8 cellular contexts compared by ENCODE assay signal in genomic region chr12:95574799-95575452, GRCh38. TPM values are rescaled to one million over a fixed set of nuclear protein-coding genes. Genes with fewer than 3 reads are reported as not detected.
DNase-seq lines count a peak whose midpoint lies in the region; ATAC-seq and TF ChIP-seq lines count a peak whose summit lies in the region.

No MANE protein-coding gene starts in this region.

- H3K4me3 ChIP-seq in ACC112 (ENCODE audit: low read depth, low read length) (no peak overlapping the region), epithelial cell of esophagus (ENCODE audit: low read length) (no peak overlapping the region), ovary (no peak overlapping the region)

- H3K27ac Mint-ChIP-seq in activated CD4-positive, alpha-beta memory T cell treated with anti-CD3 and anti-CD28 coated beads for 36 hours: no peak overlapping the region

- H3K36me3 Mint-ChIP-seq in activated CD4-positive, alpha-beta memory T cell treated with anti-CD3 and anti-CD28 coated beads for 36 hours: no peaks in the 10 kb centered on the region

- intact Hi-C loops in ovary (cut with DNase I): no loop called here
- intact Hi-C loops in activated CD4-positive, alpha-beta memory T cell treated with anti-CD3 and anti-CD28 coated beads for 36 hours (cut with micrococcal nuclease): no loop called here

- no peaks in the 10 kb centered on the region for H3K9me3 Mint-ChIP-seq in activated CD4-positive, alpha-beta memory T cell treated with anti-CD3 and anti-CD28 coated beads for 36 hours

- peaks cover 13% of the 10 kb centered on the region for H3K27me3 Mint-ChIP-seq in activated CD4-positive, alpha-beta memory T cell treated with anti-CD3 and anti-CD28 coated beads for 36 hours

- H2AFZ ChIP-seq in ACC112 (ENCODE audit: low read length, unreplicated experiment): peak overlapping the region; percentile 10

- H3K4me3 Mint-ChIP-seq in activated CD4-positive, alpha-beta memory T cell treated with anti-CD3 and anti-CD28 coated beads for 36 hours: no peak overlapping the region

- DNase-seq in NCI-H748 treated with DMSO at 0.1 percent for 48 hours (lab: John Stamatoyannopoulos, UW) (peak; percentile 40), epithelial cell of esophagus (ENCODE audit: low read depth) (peak; percentile 60), ovary (no peak), omental fat pad (ENCODE audit: low spot score) (no peak)
- DNase-seq in activated CD4-positive, alpha-beta memory T cell treated with anti-CD3 and anti-CD28 coated beads for 36 hours: no peak

- no peaks in the 10 kb centered on the region for H3K9me3 ChIP-seq in ovary

- no peaks in the 10 kb centered on the region for H3K79me2 ChIP-seq in ACC112 (ENCODE audit: control insufficient read depth, insufficient read depth, low read length, unreplicated experiment)

- CTCF ChIA-PET in activated CD4-positive, alpha-beta memory T cell treated with anti-CD3 and anti-CD28 coated beads for 36 hours (lab: Charles Lee): interaction anchor here (1.3 kb wide), 1 partner anchor 19 kb away, joined by 6 read pairs; no protein-coding TSS in a partner anchor

- no peak for TF ChIP-seq EP300 in ovary (IDR thresholded peaks at IDR 0.05)

- TF ChIP-seq POLR2A in ovary (IDR thresholded peaks at IDR 0.05): no peak

- H3K4me1 ChIP-seq in ACC112 (ENCODE audit: control insufficient read depth, insufficient read depth, low read length, unreplicated experiment): no peaks in the 10 kb centered on the region
- H3K4me1 ChIP-seq in ovary (ENCODE audit: insufficient read depth): no peaks in the 10 kb centered on the region

- H3K36me3 ChIP-seq in ACC112 (ENCODE audit: insufficient read depth, low read length) (no peaks in the 10 kb centered on the region), ovary (no peaks in the 10 kb centered on the region)

- ATAC-seq in omental fat pad (ENCODE audit: low FRiP score) (no peak), GM18909 (IDR thresholded peaks at IDR 0.05; ENCODE audit: poor library complexity, unreplicated experiment) (no peak)

- peak; percentile 52 for TF ChIP-seq CTCF in GM12873 (IDR thresholded peaks at IDR 0.05; ENCODE audit: insufficient read depth, low read depth, low read length, missing control alignments)
- peak; percentile 79 for TF ChIP-seq CTCF in epithelial cell of esophagus (IDR thresholded peaks at IDR 0.05; ENCODE audit: insufficient read depth, low read depth, low read length, missing control alignments)
- TF ChIP-seq CTCF in ovary (IDR thresholded peaks at IDR 0.05): peak in 2 of 3 donors; percentile 32 to 49
- no peak for TF ChIP-seq CTCF in omental fat pad (IDR thresholded peaks at IDR 0.05)

- H3K27me3 ChIP-seq in ACC112 (ENCODE audit: insufficient read depth, low read length) (no peaks in the 10 kb centered on the region), ovary (no peaks in the 10 kb centered on the region)

- POLR2A ChIA-PET in activated CD4-positive, alpha-beta memory T cell treated with anti-CD3 and anti-CD28 coated beads for 36 hours (lab: Charles Lee): no interaction called here

- peaks cover 11% of the 10 kb centered on the region for H3K4me1 Mint-ChIP-seq in activated CD4-positive, alpha-beta memory T cell treated with anti-CD3 and anti-CD28 coated beads for 36 hours (ENCODE audit: low read depth)

- H3K27ac ChIP-seq in ACC112 (ENCODE audit: low read depth, low read length) (no peak overlapping the region), ovary (no peak overlapping the region)

RNA-seq across cellular contexts. Expression of gene USP44, which starts 23.6 kb away (rescaled TPM):
- total RNA-seq in ovary (1 to 10 TPM in 6 of 7 donors, under 1 TPM in 1; 0.75 to 4.7 (median 3.3) TPM), omental fat pad (1 to 10 TPM; 1.3 to 4.7 (median 4.0) TPM)
- polyA plus RNA-seq in ovary: 1 to 10 TPM; 1.4 to 3.7 TPM
- total RNA-seq in activated CD4-positive, alpha-beta memory T cell treated with anti-CD3 and anti-CD28 coated beads for 36 hours: 1 to 10 TPM; 2.8 to 2.9 TPM

Comparison
In these comparisons a context has a peak if more than half of its experiments do, and no peak if none do; other contexts are left out.
1. CTCF ChIP-seq: peak in GM12873 (single experiment), epithelial cell of esophagus (single experiment) and ovary (2 of 3); none in omental fat pad (0 of 3).
2. DNase-seq: peak in NCI-H748 treated with DMSO at 0.1 percent for 48 hours (single experiment) and epithelial cell of esophagus (single experiment); none in ovary (0 of 5), activated CD4-positive, alpha-beta memory T cell treated with anti-CD3 and anti-CD28 coated beads for 36 hours (single experiment) and omental fat pad (single experiment).